Comparison of ENCODE assay signal across 30 cellular contexts in the genomic region with DNA sequence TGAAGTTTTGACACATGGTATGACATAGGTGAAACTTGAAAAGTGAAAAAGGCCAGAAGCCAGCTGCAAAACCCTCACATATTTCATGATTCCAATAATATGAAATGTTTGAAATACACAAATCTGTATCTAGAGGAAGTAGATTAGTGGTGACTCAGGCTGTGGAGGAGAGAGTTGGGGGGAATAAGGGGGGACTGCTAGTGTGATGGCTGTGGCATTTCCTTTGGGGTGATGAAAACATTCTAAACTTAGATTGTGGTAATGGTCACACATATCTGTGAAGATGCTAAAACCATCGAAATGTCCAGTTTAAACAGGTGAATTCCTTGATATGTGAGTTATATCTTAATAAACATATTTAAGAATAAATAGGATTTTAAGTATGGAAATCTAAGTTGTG.
"Had no signal": no experiment of that assay in that cellular context is flagged by ENCODE, and none has a peak within 500 bp of the region (broad histone marks: within the 10 kb centered on the region; RNA-seq: fewer than 3 reads in every experiment).

No MANE protein-coding gene starts in this region.

- H3K4me1 Mint-ChIP-seq: activated CD4-positive, alpha-beta T cell treated with anti-CD3 and anti-CD28 coated beads, Interleukin-2, amount 10 ng/mL, durations not matched to agents 7 days and 5 days; activated CD8-positive, alpha-beta memory T cell treated with anti-CD3 and anti-CD28 coated beads, Interleukin-2, amount 10 ng/mL, durations not matched to agents 7 days and 5 days; activated naive CD4-positive, alpha-beta T cell treated with anti-CD3 and anti-CD28 coated beads, Interleukin-2, amount 10 ng/mL, durations not matched to agents 7 days and 5 days; naive thymus-derived CD8-positive, alpha-beta T cell; neural progenitor cell; stimulated activated naive B cell treated with anti-CD40 and anti-IgM and Interleukin-4, amounts not matched to agents 10 μg/mL and 1 μg/mL and 100 μg/mL, for 72 hours had no signal

- H3K27ac ChIP-seq: body of pancreas, colonic mucosa, dorsolateral prefrontal cortex, esophagus muscularis mucosa, gastroesophageal sphincter, heart left ventricle, neural progenitor cell, testis, uterus, WERI-Rb-1 had no signal

- H3K27me3 Mint-ChIP-seq: activated CD8-positive, alpha-beta memory T cell treated with anti-CD3 and anti-CD28 coated beads, Interleukin-2, amount 10 ng/mL, durations not matched to agents 7 days and 5 days had no signal

- H3K9me3 ChIP-seq: body of pancreas, colonic mucosa, testis, uterus had no signal

- H3K4me2 ChIP-seq: neural progenitor cell, smooth muscle cell had no signal

- H3K27me3 ChIP-seq: body of pancreas, colonic mucosa, esophagus muscularis mucosa, gastroesophageal sphincter, heart left ventricle, neural progenitor cell, testis, uterus had no signal

- H3K9ac ChIP-seq: neural progenitor cell had no signal

- H3K36me3 ChIP-seq: colonic mucosa, esophagus muscularis mucosa, gastroesophageal sphincter, heart left ventricle, neural progenitor cell, uterus, WERI-Rb-1 had no signal

- DNase-seq: activated CD4-positive, alpha-beta T cell treated with anti-CD3 and anti-CD28 coated beads, Interleukin-2, amount 10 ng/mL, durations not matched to agents 7 days and 5 days; activated CD4-positive, CD25-positive, alpha-beta regulatory T cell treated with anti-CD3 and anti-CD28 coated beads, Interleukin-2, amount 50 U/mL, for 72 hours; activated CD8-positive, alpha-beta memory T cell treated with anti-CD3 and anti-CD28 coated beads, Interleukin-2, amount 10 ng/mL, durations not matched to agents 7 days and 5 days; activated CD8-positive, alpha-beta T cell treated with anti-CD3 and anti-CD28 coated beads for 36 hours; activated effector memory CD4-positive, alpha-beta T cell treated with anti-CD3 and anti-CD28 coated beads, Interleukin-2, amount 50 U/mL, for 16 hours; activated naive CD4-positive, alpha-beta T cell treated with anti-CD3 and anti-CD28 coated beads, Interleukin-2, amount 10 ng/mL, durations not matched to agents 7 days and 5 days; activated T-cell treated with anti-CD3 and anti-CD28 coated beads for 4 hours; body of pancreas; central memory CD4-positive, alpha-beta T cell; colonic mucosa; dorsolateral prefrontal cortex; effector memory CD8-positive, alpha-beta T cell; heart left ventricle; islet precursor cell; left colon; mesenchymal stem cell; naive thymus-derived CD8-positive, alpha-beta T cell; stimulated activated CD4-positive, alpha-beta T cell treated with anti-CD3 and anti-CD28 coated beads, Interleukin-15, amount 100 ng/mL, for 24 hours; stimulated activated CD8-positive, alpha-beta memory T cell treated with anti-CD3 and anti-CD28 coated beads, Interleukin-4, amount 100 ng/mL, for 48 hours; stimulated activated naive B cell treated with anti-CD40 and anti-IgM and Interleukin-4, amounts not matched to agents 10 μg/mL and 1 μg/mL and 100 μg/mL, for 72 hours; testis; trophoblast cell; uterus; WERI-Rb-1 had no signal

- H3K4me3 ChIP-seq: body of pancreas, colonic mucosa, dorsolateral prefrontal cortex, esophagus muscularis mucosa, gastroesophageal sphincter, heart left ventricle, neural progenitor cell, smooth muscle cell, testis, uterus had no signal

- ATAC-seq: activated CD8-positive, alpha-beta memory T cell treated with anti-CD3 and anti-CD28 coated beads, Interleukin-2, amount 10 ng/mL, durations not matched to agents 7 days and 5 days; activated CD8-positive, alpha-beta T cell treated with anti-CD3 and anti-CD28 coated beads for 36 hours; body of pancreas; effector memory CD8-positive, alpha-beta T cell; gastroesophageal sphincter; heart left ventricle; left colon; naive thymus-derived CD8-positive, alpha-beta T cell; sciatic nerve; stimulated activated naive B cell treated with anti-CD40 and anti-IgM and Interleukin-4, amounts not matched to agents 10 μg/mL and 1 μg/mL and 100 μg/mL, for 72 hours had no signal

- H3K27ac Mint-ChIP-seq: activated CD4-positive, alpha-beta T cell treated with anti-CD3 and anti-CD28 coated beads, Interleukin-2, amount 10 ng/mL, durations not matched to agents 7 days and 5 days; activated CD8-positive, alpha-beta memory T cell treated with anti-CD3 and anti-CD28 coated beads, Interleukin-2, amount 10 ng/mL, durations not matched to agents 7 days and 5 days; activated CD8-positive, alpha-beta T cell treated with anti-CD3 and anti-CD28 coated beads for 36 hours; activated naive CD4-positive, alpha-beta T cell treated with anti-CD3 and anti-CD28 coated beads, Interleukin-2, amount 10 ng/mL, durations not matched to agents 7 days and 5 days; effector memory CD8-positive, alpha-beta T cell; naive thymus-derived CD8-positive, alpha-beta T cell; neural progenitor cell; stimulated activated naive B cell treated with anti-CD40 and anti-IgM and Interleukin-4, amounts not matched to agents 10 μg/mL and 1 μg/mL and 100 μg/mL, for 72 hours; T-helper 2 cell treated with Interferon-gamma antibody and Interleukin-4, amounts not matched to agents 5 μg/mL and 100 μg/mL, for 36 hours had no signal

- H3K9me3 Mint-ChIP-seq: activated CD4-positive, alpha-beta T cell treated with anti-CD3 and anti-CD28 coated beads, Interleukin-2, amount 10 ng/mL, durations not matched to agents 7 days and 5 days; activated CD8-positive, alpha-beta T cell treated with anti-CD3 and anti-CD28 coated beads for 36 hours; activated naive CD4-positive, alpha-beta T cell treated with anti-CD3 and anti-CD28 coated beads, Interleukin-2, amount 10 ng/mL, durations not matched to agents 7 days and 5 days; T-helper 2 cell treated with Interferon-gamma antibody and Interleukin-4, amounts not matched to agents 5 μg/mL and 100 μg/mL, for 36 hours had no signal

- H3K4me1 ChIP-seq: body of pancreas, colonic mucosa, esophagus muscularis mucosa, gastroesophageal sphincter, heart left ventricle, neural progenitor cell, testis, uterus had no signal

- H2AFZ ChIP-seq: neural progenitor cell had no signal

- H3K4me3 Mint-ChIP-seq: activated CD4-positive, alpha-beta T cell treated with anti-CD3 and anti-CD28 coated beads, Interleukin-2, amount 10 ng/mL, durations not matched to agents 7 days and 5 days; activated CD8-positive, alpha-beta memory T cell treated with anti-CD3 and anti-CD28 coated beads, Interleukin-2, amount 10 ng/mL, durations not matched to agents 7 days and 5 days; activated CD8-positive, alpha-beta T cell treated with anti-CD3 and anti-CD28 coated beads for 36 hours; activated naive CD4-positive, alpha-beta T cell treated with anti-CD3 and anti-CD28 coated beads, Interleukin-2, amount 10 ng/mL, durations not matched to agents 7 days and 5 days; effector memory CD8-positive, alpha-beta T cell; naive thymus-derived CD8-positive, alpha-beta T cell; neural progenitor cell; stimulated activated naive B cell treated with anti-CD40 and anti-IgM and Interleukin-4, amounts not matched to agents 10 μg/mL and 1 μg/mL and 100 μg/mL, for 72 hours; T-helper 2 cell treated with Interferon-gamma antibody and Interleukin-4, amounts not matched to agents 5 μg/mL and 100 μg/mL, for 36 hours had no signal

- H3K36me3 Mint-ChIP-seq: activated CD8-positive, alpha-beta memory T cell treated with anti-CD3 and anti-CD28 coated beads, Interleukin-2, amount 10 ng/mL, durations not matched to agents 7 days and 5 days; activated naive CD4-positive, alpha-beta T cell treated with anti-CD3 and anti-CD28 coated beads, Interleukin-2, amount 10 ng/mL, durations not matched to agents 7 days and 5 days; stimulated activated naive B cell treated with anti-CD40 and anti-IgM and Interleukin-4, amounts not matched to agents 10 μg/mL and 1 μg/mL and 100 μg/mL, for 72 hours had no signal
